ENCODE assay signal across 8 cellular contexts in genomic region chr14:76946753-76947077, GRCh38.
DNase-seq lines count a peak whose midpoint lies in the region; ATAC-seq, FAIRE-seq and TF ChIP-seq lines count a peak whose summit lies in the region.

No MANE protein-coding gene starts in this region.

- TF ChIP-seq POLR2A in H54 (IDR thresholded peaks at IDR 0.05; ENCODE audit: low read depth, low read length): no peak

- peak overlapping the region; percentile 75 for H3K27ac ChIP-seq in KOPT-K1 (ENCODE audit: low read depth, low read length, poor library complexity, severe bottlenecking)
- H3K27ac ChIP-seq in epithelial cell of prostate: peak overlapping the region; percentile 85
- H3K27ac ChIP-seq in psoas muscle: peak overlapping the region; percentile 84

- ATAC-seq in GM18907 (IDR thresholded peaks at IDR 0.05; ENCODE audit: unreplicated experiment) (peak; percentile 19), psoas muscle (peak in 3 of 4 donors; percentile 20 to 22 (median 21)), GM19324 (IDR thresholded peaks at IDR 0.05; ENCODE audit: low FRiP score, unreplicated experiment) (no peak)

- H3K4me1 ChIP-seq in psoas muscle: peaks cover 36% of the 10 kb centered on the region

- no peak for TF ChIP-seq CTCF in psoas muscle (IDR thresholded peaks at IDR 0.05)
- TF ChIP-seq CTCF in GM10248 (IDR thresholded peaks at IDR 0.05; ENCODE audit: control extremely low read depth, extremely low read depth, low read depth, missing control alignments): no peak

- H3K27me3 ChIP-seq in psoas muscle (ENCODE audit: insufficient read depth in 3 of 3, low read length in 2 of 3): no peaks in the 10 kb centered on the region

- no peak for DNase-seq in epithelial cell of prostate (ENCODE audit: low read depth, low spot score)
- DNase-seq in psoas muscle: no peak
- DNase-seq in H54 (ENCODE audit: insufficient read length, low spot score): no peak
- no peak for DNase-seq in GM10248 (ENCODE audit: extremely low spot score)
- DNase-seq in NCI-H146 (lab: John Stamatoyannopoulos, UW): no peak

- intact Hi-C loops in psoas muscle (cut with DNase I): no loop called here

- no peak for FAIRE-seq in H54 (lab: Jason Lieb, UNC)

- 53 to 67% (median 54%) methylated on average over 6 of the region's 6 CpGs for WGBS in psoas muscle, 3 donors

- H3K4me3 ChIP-seq in psoas muscle: peak overlapping the region; percentile 35

- CTCF ChIA-PET in GM10248 (lab: Yijun Ruan, JAX): interaction anchor here (0.9 to 2.4 kb wide), 10 partner anchors 9 to 124 kb away, joined by 3 to 13 read pairs (median 4); no protein-coding TSS in a partner anchor

- H3K9me3 ChIP-seq in KOPT-K1 (ENCODE audit: insufficient read depth, low read length, poor library complexity, severe bottlenecking) (no peaks in the 10 kb centered on the region), psoas muscle (no peaks in the 10 kb centered on the region)

- POLR2A ChIA-PET in GM10248 (lab: Yijun Ruan, JAX): interaction anchor here (1.4 kb wide), 1 partner anchor 15 kb away, joined by 5 read pairs; no protein-coding TSS in a partner anchor

- H3K36me3 ChIP-seq in KOPT-K1 (ENCODE audit: insufficient read depth, low read length) (no peaks in the 10 kb centered on the region), psoas muscle (ENCODE audit: insufficient read depth in 1 of 2, low read depth in 1 of 2) (no peaks in the 10 kb centered on the region)
